Comparison of ENCODE assay signal across 14 cellular contexts in genomic region chr5:93164690-93165089, GRCh38.
DNase-seq lines count a peak whose midpoint lies in the region; ATAC-seq and TF ChIP-seq lines count a peak whose summit lies in the region.
"Had no signal": no experiment of that assay in that cellular context is flagged by ENCODE, and none has a peak within 500 bp of the region (broad histone marks: within the 10 kb centered on the region; RNA-seq: fewer than 3 reads in every experiment).

No MANE protein-coding gene starts in this region.

- H3K9me3 ChIP-seq in HAP-1 = no peaks in the 10 kb centered on the region
- H3K9me3 ChIP-seq: sigmoid colon had no signal

- no peaks in the 10 kb centered on the region for H3K4me1 ChIP-seq in HAP-1

- ATAC-seq in HG03135 (IDR thresholded peaks at IDR 0.05; ENCODE audit: unreplicated experiment) (no peak), GM21526 (IDR thresholded peaks at IDR 0.05; ENCODE audit: low FRiP score, unreplicated experiment) (no peak)
- ATAC-seq: activated naive CD8-positive, alpha-beta T cell treated with anti-CD3 and anti-CD28 coated beads, Interleukin-2, amount 50 U/mL, for 24 hours; esophagus mucosa had no signal

- H3K27me3 ChIP-seq in HAP-1 (ENCODE audit: low read depth) = no peaks in the 10 kb centered on the region
- H3K27me3 ChIP-seq: sigmoid colon had no signal

- TF ChIP-seq CTCF in AG09319 (IDR thresholded peaks at IDR 0.05; ENCODE audit: low read depth, low read length) = no peak

- H3K36me3 ChIP-seq in HAP-1 (replicated peaks) = no peaks in the 10 kb centered on the region
- H3K36me3 ChIP-seq: sigmoid colon had no signal

- DNase-seq in AG09319 (ENCODE audit: extremely low read depth, low read depth) = peak; percentile 47
- DNase-seq in HT1080 (ENCODE audit: low read depth) = peak; percentile 63
- DNase-seq in astrocyte of the hippocampus (ENCODE audit: low read depth, low spot score) = peak; percentile 83
- DNase-seq in medulla oblongata (ENCODE audit: extremely low spot score) = peak; percentile 51
- no peak for DNase-seq in HAP-1 (ENCODE audit: low spot score in 2 of 2)
- DNase-seq in NCI-H1092 (lab: John Stamatoyannopoulos, UW) = no peak
- DNase-seq: activated CD4-positive, alpha-beta memory T cell treated with anti-CD3 and anti-CD28 coated beads for 36 hours; activated naive CD8-positive, alpha-beta T cell treated with anti-CD3 and anti-CD28 coated beads, Interleukin-2, amount 50 U/mL, for 24 hours; CD4-positive, alpha-beta T cell; NCI-H1694 treated with DMSO at 0.1 percent for 48 hours; sigmoid colon had no signal

- no peak overlapping the region for H3K4me3 ChIP-seq in HAP-1
- H3K4me3 ChIP-seq: sigmoid colon had no signal

- in situ Hi-C loops in HAP-1 (cut with MboI; ENCODE audit: low sequenced_read_pairs) = no loop called here

Comparison
In these comparisons a context has a peak if more than half of its experiments do, and no peak if none do; other contexts are left out.
1. DNase-seq: peak in AG09319 (single experiment), HT1080 (single experiment), astrocyte of the hippocampus (single experiment) and medulla oblongata (single experiment); none in HAP-1 (0 of 2) and NCI-H1092 (single experiment).